ENCODE assay signal across 16 cellular contexts in the genomic region with DNA sequence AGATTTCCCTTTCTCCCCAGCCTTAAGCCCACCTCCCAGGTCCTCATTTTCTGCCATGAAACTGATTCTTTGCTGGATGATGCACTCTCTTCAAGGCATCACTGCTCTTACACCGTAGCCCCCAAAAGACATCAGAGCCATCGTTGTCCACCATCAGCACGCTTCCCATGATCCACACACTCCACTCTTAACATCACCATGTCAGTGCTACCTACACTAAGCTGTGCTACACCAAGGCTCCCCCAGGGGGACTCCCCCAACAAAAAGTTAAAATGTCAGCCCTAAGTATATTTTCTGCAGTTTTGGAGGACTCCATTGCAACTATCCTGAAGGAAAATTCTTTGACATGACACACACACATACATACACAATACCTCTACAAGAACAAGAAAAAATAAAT. TPM values are rescaled to one million over a fixed set of nuclear protein-coding genes. Genes with fewer than 3 reads are reported as not detected.
DNase-seq lines count a peak whose midpoint lies in the region; ATAC-seq, FAIRE-seq and TF ChIP-seq lines count a peak whose summit lies in the region.
"Had no signal": no experiment of that assay in that cellular context is flagged by ENCODE, and none has a peak within 500 bp of the region (broad histone marks: within the 10 kb centered on the region; RNA-seq: fewer than 3 reads in every experiment).

No MANE protein-coding gene starts in this region.

- peak; percentile 55 to 66; a peak in 3 of 6 replicates for ATAC-seq in A549
- ATAC-seq in PC-3 = no peak
- ATAC-seq in foreskin keratinocyte = no peak
- ATAC-seq in HG03520 (IDR thresholded peaks at IDR 0.05; ENCODE audit: unreplicated experiment) = no peak
- ATAC-seq: SK-N-SH treated with all-trans-retinoic acid at 6 μM for 48 hours had no signal

- H2AFZ ChIP-seq in PC-3 (ENCODE audit: low read length) = no peak overlapping the region

- H3K27me3 ChIP-seq in PC-3 (ENCODE audit: low read length) (no peaks in the 10 kb centered on the region), foreskin keratinocyte (no peaks in the 10 kb centered on the region)
- H3K27me3 ChIP-seq: Peyer's patch had no signal

- H3K4me1 ChIP-seq in A549 (peaks cover 18% of the 10 kb centered on the region), PC-3 (ENCODE audit: insufficient read depth, low read length) (peaks cover 23% of the 10 kb centered on the region), foreskin keratinocyte (peaks cover 12% of the 10 kb centered on the region)
- H3K4me1 ChIP-seq: HAP-1, Peyer's patch had no signal

- TF ChIP-seq RAD21 in A549 (conservative IDR thresholded peaks at IDR 0.05 in 1 of 2, IDR thresholded peaks at IDR 0.05 in 1 of 2) = no peak

- WGBS in A549 (ENCODE audit: missing lambda C conversion rate) = 48% methylated on average over 3 of the region's 3 CpGs

- no peak for TF ChIP-seq POLR2A in A549 (IDR thresholded peaks at IDR 0.05; ENCODE audit: low read length)

- no peaks in the 10 kb centered on the region for H4K20me1 ChIP-seq in PC-3 (ENCODE audit: low read length)

- H3K4me2 ChIP-seq in A549 (no peak overlapping the region), PC-3 (ENCODE audit: low read length) (no peak overlapping the region)

- H3F3A ChIP-seq in PC-3 (ENCODE audit: low read length, unreplicated experiment) = no peaks in the 10 kb centered on the region

- no peak for FAIRE-seq in A549 (lab: Jason Lieb, UNC)

- no peaks in the 10 kb centered on the region for H3K9me3 ChIP-seq in A549
- H3K9me3 ChIP-seq in PC-3 (ENCODE audit: low read length) = no peaks in the 10 kb centered on the region
- H3K9me3 ChIP-seq: HAP-1, Peyer's patch had no signal

- no peaks in the 10 kb centered on the region for H3K79me2 ChIP-seq in PC-3 (ENCODE audit: low read length)

- H3K36me3 ChIP-seq in PC-3 (ENCODE audit: low read depth, low read length) = no peaks in the 10 kb centered on the region
- H3K36me3 ChIP-seq: HAP-1, Peyer's patch had no signal

- no peak for TF ChIP-seq CTCF in A549 (IDR thresholded peaks at IDR 0.05)
- TF ChIP-seq CTCF in GM12873 (IDR thresholded peaks at IDR 0.05; ENCODE audit: insufficient read depth, low read depth, low read length, missing control alignments) = peak; percentile 21
- TF ChIP-seq CTCF in PC-3 (conservative IDR thresholded peaks at IDR 0.05; ENCODE audit: low read depth, low read length) = 0 out of 2 replicates have a peak, but pooled peaks have one; percentile 12
- peak; percentile 16 for TF ChIP-seq CTCF in foreskin keratinocyte (conservative IDR thresholded peaks at IDR 0.05)

- H3K4me3 ChIP-seq in A549 = no peak overlapping the region
- no peak overlapping the region for H3K4me3 ChIP-seq in PC-3 (ENCODE audit: low read length)
- H3K4me3 ChIP-seq: HAP-1, Peyer's patch had no signal

- no TSS peak for BruUV-seq in PC-3 (replicated peaks; lab: Mats Ljungman, UMichigan)

- POLR2A ChIA-PET in A549 (lab: Yijun Ruan, JAX) = no interaction called here
- POLR2A ChIA-PET in PC-3 (lab: Charles Lee; ENCODE audit: unreplicated experiment) = no interaction called here

- H3K9me2 ChIP-seq in PC-3 (replicated peaks; ENCODE audit: low read length) = no peaks in the 10 kb centered on the region

- TF ChIP-seq EP300 in A549 (IDR thresholded peaks at IDR 0.05) = no peak

- DNase-seq in A549 (ENCODE audit: low read depth in 1 of 2, low spot score in 1 of 2) (no peak), PC-3 (no peak), foreskin keratinocyte (no peak), NCI-H146 (lab: John Stamatoyannopoulos, UW) (no peak), NCI-H2171 (lab: John Stamatoyannopoulos, UW) (no peak)
- DNase-seq: CD4-positive, alpha-beta T cell; NCI-H1092; NCI-H187 treated with DMSO at 0.1 percent for 48 hours; NCI-H446 treated with DMSO at 0.1 percent for 48 hours; NCI-H774; Peyer's patch; Right ventricle myocardium superior had no signal

- no peak overlapping the region for H3K27ac ChIP-seq in A549
- H3K27ac ChIP-seq in PC-3 (ENCODE audit: low read length) = no peak overlapping the region
- H3K27ac ChIP-seq in foreskin keratinocyte = no peak overlapping the region
- H3K27ac ChIP-seq: Peyer's patch had no signal

- intact Hi-C loops in PC-3 (cut with micrococcal nuclease) = no loop called here

- CTCF ChIA-PET in A549 (lab: Yijun Ruan, JAX) (interaction anchor here (1.8 kb wide), 1 partner anchor 9 kb away, joined by 5 read pairs; no protein-coding TSS in a partner anchor), PC-3 (lab: Charles Lee) (no interaction called here)

- no peak overlapping the region for H3K9ac ChIP-seq in PC-3 (ENCODE audit: low read length)

TF ChIP-seq in A549, 52 proteins besides CTCF, POLR2A, EP300 and RAD21:
- TF ChIP-seq JUNB (IDR thresholded peaks at IDR 0.05) = no peak
- no peak for TF ChIP-seq FOSL2 (IDR thresholded peaks at IDR 0.05)
- TF ChIP-seq FOSL2 (CRISPR knock-in tag; IDR thresholded peaks at IDR 0.05) = no peak
- no peak for TF ChIP-seq GATA3 (IDR thresholded peaks at IDR 0.05; ENCODE audit: borderline replicate concordance)
- TF ChIP-seq SMC3 (IDR thresholded peaks at IDR 0.05) = no peak
- no peak for TF ChIP-seq MAZ (IDR thresholded peaks at IDR 0.05; ENCODE audit: borderline replicate concordance, low read depth, low read length)
- TF ChIP-seq CBX2 (IDR thresholded peaks at IDR 0.05; ENCODE audit: borderline replicate concordance, low read depth) = no peak
- no peak for TF ChIP-seq SREBF2 (IDR thresholded peaks at IDR 0.05)

RNA-seq across cellular contexts. Expression of a gene that starts 34.1 kb away (rescaled TPM):
- polyA plus RNA-seq in A549 (2011; rRNA removed) = 55.1 and 68.9 TPM in 2 replicates
- polyA plus RNA-seq in A549 (2012; cell fraction: cytosol; rRNA removed) = 14.0 and 16.6 TPM in 2 replicates
- polyA plus RNA-seq in A549 (2012; cell fraction: nucleus; rRNA removed) = 5.4 and 7.1 TPM in 2 replicates
- 44.5 to 47.1 TPM (median 46.6 TPM) in 3 replicates for polyA plus RNA-seq in A549 (2017; fragmentation: RNase III; extraction: RNeasy Plus Mini Kit Qiagen cat#74134 plus additional on column Dnase treatment)
- polyA minus RNA-seq in A549 (2011; rRNA and poly(A)+ RNA removed) = 28.2 and 29.4 TPM in 2 replicates
- total RNA-seq in PC-3 (2014; rRNA removed) = 19.0 and 26.4 TPM in 2 replicates
- 53.8 and 54.7 TPM in 2 replicates for total RNA-seq in foreskin keratinocyte
- 8.2 and 10.6 TPM in 2 replicates for polyA plus RNA-seq in foreskin keratinocyte

Comparison
In these comparisons a context has a peak if more than half of its experiments do, and no peak if none do; other contexts are left out.
1. ATAC-seq: peak in A549 (2 of 2); none in PC-3 (single experiment), foreskin keratinocyte (single experiment) and HG03520 (single experiment).